Comparison of ENCODE assay signal across 1 cellular context in genomic region chr6:43575772-43576551, GRCh38.
TF ChIP-seq lines count a peak whose summit lies in the region.

POLH (plus strand) TSS chr6:43576185; CDS start chr6:43582320, 6,135 bp downstream.
XPO5 (minus strand) TSS chr6:43576038; CDS start chr6:43575864, 174 bp downstream.

TF ChIP-seq in HepG2, 621 proteins besides CTCF, POLR2A, EP300 and RAD21 (continued from another document and continues in another):
- TF ChIP-seq, protein P1, sequence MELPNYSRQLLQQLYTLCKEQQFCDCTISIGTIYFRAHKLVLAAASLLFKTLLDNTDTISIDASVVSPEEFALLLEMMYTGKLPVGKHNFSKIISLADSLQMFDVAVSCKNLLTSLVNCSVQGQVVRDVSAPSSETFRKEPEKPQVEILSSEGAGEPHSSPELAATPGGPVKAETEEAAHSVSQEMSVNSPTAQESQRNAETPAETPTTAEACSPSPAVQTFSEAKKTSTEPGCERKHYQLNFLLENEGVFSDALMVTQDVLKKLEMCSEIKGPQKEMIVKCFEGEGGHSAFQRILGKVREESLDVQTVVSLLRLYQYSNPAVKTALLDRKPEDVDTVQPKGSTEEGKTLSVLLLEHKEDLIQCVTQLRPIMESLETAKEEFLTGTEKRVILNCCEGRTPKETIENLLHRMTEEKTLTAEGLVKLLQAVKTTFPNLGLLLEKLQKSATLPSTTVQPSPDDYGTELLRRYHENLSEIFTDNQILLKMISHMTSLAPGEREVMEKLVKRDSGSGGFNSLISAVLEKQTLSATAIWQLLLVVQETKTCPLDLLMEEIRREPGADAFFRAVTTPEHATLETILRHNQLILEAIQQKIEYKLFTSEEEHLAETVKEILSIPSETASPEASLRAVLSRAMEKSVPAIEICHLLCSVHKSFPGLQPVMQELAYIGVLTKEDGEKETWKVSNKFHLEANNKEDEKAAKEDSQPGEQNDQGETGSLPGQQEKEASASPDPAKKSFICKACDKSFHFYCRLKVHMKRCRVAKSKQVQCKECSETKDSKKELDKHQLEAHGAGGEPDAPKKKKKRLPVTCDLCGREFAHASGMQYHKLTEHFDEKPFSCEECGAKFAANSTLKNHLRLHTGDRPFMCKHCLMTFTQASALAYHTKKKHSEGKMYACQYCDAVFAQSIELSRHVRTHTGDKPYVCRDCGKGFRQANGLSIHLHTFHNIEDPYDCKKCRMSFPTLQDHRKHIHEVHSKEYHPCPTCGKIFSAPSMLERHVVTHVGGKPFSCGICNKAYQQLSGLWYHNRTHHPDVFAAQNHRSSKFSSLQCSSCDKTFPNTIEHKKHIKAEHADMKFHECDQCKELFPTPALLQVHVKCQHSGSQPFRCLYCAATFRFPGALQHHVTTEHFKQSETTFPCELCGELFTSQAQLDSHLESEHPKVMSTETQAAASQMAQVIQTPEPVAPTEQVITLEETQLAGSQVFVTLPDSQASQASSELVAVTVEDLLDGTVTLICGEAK (IDR thresholded peaks at IDR 0.05): no peak
- TF ChIP-seq, protein P1 (CRISPR knock-in tag; IDR thresholded peaks at IDR 0.05): peak; percentile 75
- TF ChIP-seq, protein P2, sequence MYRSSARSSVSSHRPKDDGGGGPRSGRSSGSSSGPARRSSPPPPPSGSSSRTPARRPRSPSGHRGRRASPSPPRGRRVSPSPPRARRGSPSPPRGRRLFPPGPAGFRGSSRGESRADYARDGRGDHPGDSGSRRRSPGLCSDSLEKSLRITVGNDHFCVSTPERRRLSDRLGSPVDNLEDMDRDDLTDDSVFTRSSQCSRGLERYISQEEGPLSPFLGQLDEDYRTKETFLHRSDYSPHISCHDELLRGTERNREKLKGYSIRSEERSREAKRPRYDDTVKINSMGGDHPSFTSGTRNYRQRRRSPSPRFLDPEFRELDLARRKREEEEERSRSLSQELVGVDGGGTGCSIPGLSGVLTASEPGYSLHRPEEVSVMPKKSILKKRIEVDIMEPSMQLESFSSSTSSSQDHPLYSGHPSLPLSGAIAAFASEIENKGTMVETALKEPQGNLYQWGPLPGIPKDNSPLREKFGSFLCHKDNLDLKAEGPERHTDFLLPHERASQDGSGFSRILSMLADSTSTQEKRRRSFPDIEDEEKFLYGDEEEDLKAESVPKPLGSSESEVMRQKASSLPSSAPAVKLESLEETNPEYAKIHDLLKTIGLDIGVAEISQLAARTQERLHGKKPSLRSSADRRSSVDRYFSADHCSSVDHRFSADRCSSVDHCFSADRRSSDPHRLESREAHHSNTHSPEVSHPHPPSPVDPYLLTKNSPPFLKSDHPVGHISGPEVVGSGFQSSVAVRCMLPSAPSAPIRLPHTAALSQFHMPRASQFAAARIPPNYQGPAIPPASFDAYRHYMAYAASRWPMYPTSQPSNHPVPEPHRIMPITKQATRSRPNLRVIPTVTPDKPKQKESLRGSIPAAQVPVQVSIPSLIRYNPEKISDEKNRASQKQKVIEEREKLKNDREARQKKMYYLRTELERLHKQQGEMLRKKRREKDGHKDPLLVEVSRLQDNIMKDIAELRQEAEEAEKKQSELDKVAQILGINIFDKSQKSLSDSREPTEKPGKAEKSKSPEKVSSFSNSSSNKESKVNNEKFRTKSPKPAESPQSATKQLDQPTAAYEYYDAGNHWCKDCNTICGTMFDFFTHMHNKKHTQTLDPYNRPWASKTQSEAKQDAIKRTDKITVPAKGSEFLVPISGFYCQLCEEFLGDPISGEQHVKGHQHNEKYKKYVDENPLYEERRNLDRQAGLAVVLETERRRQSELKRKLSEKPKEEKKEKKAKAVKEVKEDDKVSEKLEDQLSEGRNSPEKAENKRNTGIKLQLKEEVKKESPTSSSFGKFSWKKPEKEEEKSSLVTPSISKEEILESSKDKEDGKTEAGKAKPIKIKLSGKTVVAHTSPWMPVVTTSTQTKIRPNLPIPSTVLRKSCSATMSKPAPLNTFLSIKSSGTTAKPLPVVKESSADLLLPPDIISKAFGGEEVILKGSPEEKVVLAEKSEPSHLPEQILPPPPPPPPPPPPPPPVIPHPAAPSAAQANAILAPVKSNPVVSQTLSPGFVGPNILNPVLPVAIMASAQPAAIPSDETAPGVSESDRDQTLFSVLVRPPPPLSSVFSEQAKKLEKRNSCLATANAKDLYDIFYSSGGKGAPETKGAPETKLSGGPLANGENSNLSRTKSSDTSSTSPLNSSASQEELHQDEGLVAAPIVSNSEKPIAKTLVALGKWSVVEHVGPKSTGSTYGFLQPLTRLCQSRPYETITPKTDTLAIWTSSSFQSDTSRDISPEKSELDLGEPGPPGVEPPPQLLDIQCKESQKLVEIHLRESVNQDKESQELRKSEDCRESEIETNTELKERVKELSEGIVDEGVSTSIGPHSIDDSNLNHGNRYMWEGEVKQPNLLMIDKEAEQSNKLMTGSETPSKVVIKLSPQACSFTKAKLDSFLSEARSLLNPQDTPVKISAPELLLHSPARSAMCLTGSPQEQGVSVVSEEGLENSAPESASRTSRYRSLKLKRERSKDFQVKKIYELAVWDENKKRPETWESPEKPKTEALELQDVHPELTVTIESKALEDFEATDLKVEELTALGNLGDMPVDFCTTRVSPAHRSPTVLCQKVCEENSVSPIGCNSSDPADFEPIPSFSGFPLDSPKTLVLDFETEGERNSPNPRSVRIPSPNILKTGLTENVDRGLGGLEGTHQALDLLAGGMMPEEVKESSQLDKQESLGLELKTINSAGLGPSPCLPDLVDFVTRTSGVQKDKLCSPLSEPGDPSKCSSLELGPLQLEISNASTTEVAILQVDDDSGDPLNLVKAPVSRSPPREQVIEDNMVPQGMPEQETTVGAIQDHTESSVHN (CRISPR knock-in tag; IDR thresholded peaks at IDR 0.05): no peak
- TF ChIP-seq MXD4 (CRISPR knock-in tag; IDR thresholded peaks at IDR 0.05) (peak; percentile 96), TCF7L2 (IDR thresholded peaks at IDR 0.05; ENCODE audit: low read depth, low read length) (no peak), PCBP2 (optimal IDR thresholded peaks at IDR 0.05; ENCODE audit: low read depth, low read length, poor library complexity, severe bottlenecking) (no peak), TFDP1 (CRISPR knock-in tag; IDR thresholded peaks at IDR 0.05; ENCODE audit: borderline replicate concordance) (peak; percentile 90), ZNF782 (CRISPR knock-in tag; IDR thresholded peaks at IDR 0.05; ENCODE audit: borderline replicate concordance) (peak; percentile 94; the same call in 1 of the 2 replicates), HHEX (CRISPR knock-in tag; IDR thresholded peaks at IDR 0.05) (no peak), ZUFSP (CRISPR knock-in tag; IDR thresholded peaks at IDR 0.05; ENCODE audit: borderline replicate concordance) (no peak), TGIF2 (CRISPR knock-in tag; IDR thresholded peaks at IDR 0.05) (peak; percentile 99), ZNF333 (CRISPR knock-in tag; IDR thresholded peaks at IDR 0.05; ENCODE audit: borderline replicate concordance) (peak; percentile 66; the same call in 1 of the 2 replicates), HMGXB3 (CRISPR knock-in tag; IDR thresholded peaks at IDR 0.05; ENCODE audit: borderline replicate concordance) (0 out of 2 replicates have a peak, but pooled peaks have one; percentile 22), PRPF4 (IDR thresholded peaks at IDR 0.05; ENCODE audit: low read depth, low read length, poor library complexity, severe bottlenecking) (no peak), ZNF224 (CRISPR knock-in tag; IDR thresholded peaks at IDR 0.05) (peak; percentile 20; the same call in 1 of the 2 replicates), ASH2L (IDR thresholded peaks at IDR 0.05; ENCODE audit: insufficient read length, low read depth, low read length) (peak; percentile 92)
- TF ChIP-seq, protein P3, sequence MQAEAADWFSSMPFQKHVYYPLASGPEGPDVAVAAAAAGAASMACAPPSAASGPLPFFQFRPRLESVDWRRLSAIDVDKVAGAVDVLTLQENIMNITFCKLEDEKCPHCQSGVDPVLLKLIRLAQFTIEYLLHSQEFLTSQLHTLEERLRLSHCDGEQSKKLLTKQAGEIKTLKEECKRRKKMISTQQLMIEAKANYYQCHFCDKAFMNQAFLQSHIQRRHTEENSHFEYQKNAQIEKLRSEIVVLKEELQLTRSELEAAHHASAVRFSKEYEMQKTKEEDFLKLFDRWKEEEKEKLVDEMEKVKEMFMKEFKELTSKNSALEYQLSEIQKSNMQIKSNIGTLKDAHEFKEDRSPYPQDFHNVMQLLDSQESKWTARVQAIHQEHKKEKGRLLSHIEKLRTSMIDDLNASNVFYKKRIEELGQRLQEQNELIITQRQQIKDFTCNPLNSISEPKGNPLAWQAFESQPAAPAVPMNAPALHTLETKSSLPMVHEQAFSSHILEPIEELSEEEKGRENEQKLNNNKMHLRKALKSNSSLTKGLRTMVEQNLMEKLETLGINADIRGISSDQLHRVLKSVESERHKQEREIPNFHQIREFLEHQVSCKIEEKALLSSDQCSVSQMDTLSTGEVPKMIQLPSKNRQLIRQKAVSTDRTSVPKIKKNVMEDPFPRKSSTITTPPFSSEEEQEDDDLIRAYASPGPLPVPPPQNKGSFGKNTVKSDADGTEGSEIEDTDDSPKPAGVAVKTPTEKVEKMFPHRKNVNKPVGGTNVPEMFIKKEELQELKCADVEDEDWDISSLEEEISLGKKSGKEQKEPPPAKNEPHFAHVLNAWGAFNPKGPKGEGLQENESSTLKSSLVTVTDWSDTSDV (CRISPR knock-in tag; IDR thresholded peaks at IDR 0.05): peak; percentile 84
